ENCODE assay signal across 28 cellular contexts in the genomic region with DNA sequence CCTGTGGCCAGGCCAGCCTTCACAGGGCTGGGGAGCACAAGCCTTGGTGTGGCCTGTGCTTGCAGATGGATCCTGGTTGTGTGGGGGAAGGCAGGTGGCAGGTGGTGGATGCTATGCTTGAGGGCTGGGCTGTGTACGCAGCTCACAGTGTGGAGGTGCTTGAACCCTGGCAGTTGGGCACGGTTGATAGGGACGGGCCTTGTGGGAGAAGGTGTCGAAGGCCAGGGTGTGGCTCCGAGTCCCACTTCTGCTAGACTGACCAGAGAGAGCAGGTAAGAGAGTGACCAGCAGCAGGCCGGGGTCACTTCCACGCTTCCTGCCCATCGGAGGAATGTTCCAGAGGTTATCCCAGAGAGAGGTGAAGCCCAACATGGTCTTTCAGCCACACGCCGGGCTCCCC.
DNase-seq lines count a peak whose midpoint lies in the region; ATAC-seq, FAIRE-seq and TF ChIP-seq lines count a peak whose summit lies in the region.
"Had no signal": no experiment of that assay in that cellular context is flagged by ENCODE, and none has a peak within 500 bp of the region (broad histone marks: within the 10 kb centered on the region; RNA-seq: fewer than 3 reads in every experiment).

No MANE protein-coding gene starts in this region.

- H3K18ac ChIP-seq in H1 (ENCODE audit: extremely low read depth, low read length) (no peak overlapping the region), mesenchymal stem cell (ENCODE audit: low read depth in 1 of 2, low read length in 2 of 2) (peak overlapping the region in 1 of 2 experiments; percentile 41)

- POLR2A ChIA-PET in H1 (lab: Charles Lee; ENCODE audit: partially characterized antibody) = interaction anchor here (1.3 kb wide), 1 partner anchor 60 kb away, joined by 5 read pairs; no protein-coding TSS in a partner anchor

- peak overlapping the region; percentile 16; the same call in 1 of the 2 replicates for H2AK5ac ChIP-seq in H1 (ENCODE audit: low read depth, low read length)
- H2AK5ac ChIP-seq in mesenchymal stem cell (ENCODE audit: low read length, severe bottlenecking) = no peak overlapping the region

- no peak for TF ChIP-seq EP300 in H1 (IDR thresholded peaks at IDR 0.05; ENCODE audit: borderline replicate concordance in 1 of 2, low read depth in 2 of 2, low read length in 2 of 2)

- no peaks in the 10 kb centered on the region for H3K36me3 ChIP-seq in NT2/D1 (ENCODE audit: insufficient read depth, insufficient read length, low read length)
- H3K36me3 ChIP-seq in H1 (ENCODE audit: control insufficient read depth in 2 of 4, insufficient read depth in 4 of 4, low read length in 3 of 4) = no peaks in the 10 kb centered on the region
- H3K36me3 ChIP-seq in mesenchymal stem cell (ENCODE audit: control insufficient read depth in 1 of 2, insufficient read depth in 2 of 2, low read depth in 1 of 2, low read length in 2 of 2) = peaks cover 0 to 19% of the 10 kb centered on the region in 2 experiments
- no peaks in the 10 kb centered on the region for H3K36me3 ChIP-seq in thoracic aorta
- H3K36me3 ChIP-seq: BLaER1 treated with 17β-estradiol and CSF1 and Interleukin-3, amounts not matched to agents 10 nM and 100 nM; neutrophil; stomach had no signal

- H2BK5ac ChIP-seq in H1 (ENCODE audit: low read depth, low read length) = no peak overlapping the region
- no peak overlapping the region for H2BK5ac ChIP-seq in mesenchymal stem cell (ENCODE audit: low read depth, low read length, poor library complexity, severe bottlenecking)

- no peak for ATAC-seq in thoracic aorta (ENCODE audit: insufficient number of reproducible peaks, low FRiP score, low read depth)
- ATAC-seq in HG02884 (IDR thresholded peaks at IDR 0.05; ENCODE audit: unreplicated experiment) = no peak
- ATAC-seq in HG02763 (IDR thresholded peaks at IDR 0.05; ENCODE audit: unreplicated experiment) = no peak
- ATAC-seq: HCT116, K562, sciatic nerve had no signal

- H3K23ac ChIP-seq in H1 (ENCODE audit: insufficient read length) (no peak overlapping the region), mesenchymal stem cell (ENCODE audit: low read length in 2 of 2) (no peak overlapping the region)

- H2AFZ ChIP-seq in H1 (ENCODE audit: low read length) = no peak overlapping the region
- no peak overlapping the region for H2AFZ ChIP-seq in mesenchymal stem cell (ENCODE audit: low read depth, low read length)

- no peak for TF ChIP-seq RAD21 in H1 (IDR thresholded peaks at IDR 0.05 in 1 of 2, conservative IDR thresholded peaks at IDR 0.05 in 1 of 2; ENCODE audit: low read depth in 2 of 2, low read length in 2 of 2)

- H4K20me1 ChIP-seq in H1 (replicated peaks in 1 of 2; ENCODE audit: control insufficient read depth in 1 of 2, insufficient read depth in 2 of 2, low read length in 2 of 2) = no peaks in the 10 kb centered on the region
- H4K20me1 ChIP-seq: BLaER1 treated with 17β-estradiol and CSF1 and Interleukin-3, amounts not matched to agents 10 nM and 100 nM had no signal

- H3K14ac ChIP-seq in H1 (ENCODE audit: insufficient read length) = no peak overlapping the region
- peak overlapping the region in 1 of 2 experiments; percentile 79 for H3K14ac ChIP-seq in mesenchymal stem cell (ENCODE audit: low read length in 2 of 2)

- H2BK120ac ChIP-seq in H1 (replicated peaks; ENCODE audit: low read depth, low read length) = no peak overlapping the region
- no peak overlapping the region for H2BK120ac ChIP-seq in mesenchymal stem cell (ENCODE audit: low read depth, low read length)

- no peak for FAIRE-seq in H1 (lab: Jason Lieb, UNC)
- FAIRE-seq: GM12892, HTR-8/SVneo, K562 had no signal

- H2BK12ac ChIP-seq in H1 (ENCODE audit: low read depth, low read length) (no peak overlapping the region; the same call in 1 of the 2 replicates), mesenchymal stem cell (ENCODE audit: low read length in 2 of 2) (peak overlapping the region in 1 of 2 experiments; percentile 95)

- H3K4me2 ChIP-seq in H1 (ENCODE audit: insufficient read depth in 1 of 2, low read depth in 2 of 2, low read length in 2 of 2) = no peak overlapping the region
- H3K4me2 ChIP-seq in mesenchymal stem cell (ENCODE audit: low read length, poor library complexity, severe bottlenecking) = no peak overlapping the region
- H3K4me2 ChIP-seq: BLaER1 treated with 17β-estradiol and CSF1 and Interleukin-3, amounts not matched to agents 10 nM and 100 nM; SK-N-SH had no signal

- no peak for TF ChIP-seq POLR2A in H1 (IDR thresholded peaks at IDR 0.05; ENCODE audit: control extremely low read depth in 1 of 2, low read depth in 2 of 2, low read length in 2 of 2)

- H3K4me1 ChIP-seq in NT2/D1 (ENCODE audit: insufficient read depth, insufficient read length) = peaks cover 6% of the 10 kb centered on the region
- H3K4me1 ChIP-seq in H1 (replicated peaks in 1 of 4; ENCODE audit: control insufficient read depth in 3 of 4, insufficient read depth in 4 of 4, low read length in 3 of 4) = peaks cover 0 to 5% (median 4%) of the 10 kb centered on the region in 4 experiments; a peak in 4 of 7 replicates
- H3K4me1 ChIP-seq in mesenchymal stem cell (ENCODE audit: control insufficient read depth, insufficient read depth, low read depth, low read length) = peaks cover 7% of the 10 kb centered on the region
- H3K4me1 ChIP-seq in thoracic aorta (ENCODE audit: control insufficient read depth in 1 of 2, low read depth in 2 of 2) = peaks cover 24 to 59% of the 10 kb centered on the region in 2 donors

- H3K56ac ChIP-seq in H1 (replicated peaks; ENCODE audit: insufficient read length, low read depth, low read length) = no peak overlapping the region

- peak overlapping the region; percentile 29 for H4K91ac ChIP-seq in H1 (replicated peaks; ENCODE audit: insufficient read length, low read length)
- peak overlapping the region; percentile 22 for H4K91ac ChIP-seq in mesenchymal stem cell (ENCODE audit: low read length)

- H3K23me2 ChIP-seq in H1 (ENCODE audit: low read depth, low read length) = no peaks in the 10 kb centered on the region

- 97% methylated on average over 8 of the region's 10 CpGs; no CpG with 5 or more reads in 1 of the 2 experiments for WGBS in H1 (ENCODE audit: extremely low coverage in 1 of 2, insufficient coverage in 1 of 2, insufficient read length in 1 of 2, insufficient replicate concordance in 2 of 2, low coverage in 1 of 2, low lambda C conversion rate in 2 of 2, missing lambda C conversion rate in 1 of 2), 2 experiments
- WGBS in mesenchymal stem cell = 98% methylated on average over 10 of the region's 10 CpGs

- no peak for TF ChIP-seq CTCF in H1 (IDR thresholded peaks at IDR 0.05; ENCODE audit: control extremely low read depth in 1 of 3, insufficient read depth in 1 of 3, low read depth in 1 of 3, low read length in 3 of 3)
- TF ChIP-seq CTCF in thoracic aorta (IDR thresholded peaks at IDR 0.05) = no peak

- no peak overlapping the region for H3K27ac ChIP-seq in H1 (ENCODE audit: low read depth, low read length)
- H3K27ac ChIP-seq in mesenchymal stem cell (ENCODE audit: low read length, poor library complexity, severe bottlenecking) = no peak overlapping the region
- H3K27ac ChIP-seq in thoracic aorta = peak overlapping the region; percentile 60 to 71
- H3K27ac ChIP-seq: BLaER1 treated with 17β-estradiol and CSF1 and Interleukin-3, amounts not matched to agents 10 nM and 100 nM; neutrophil had no signal

- DNase-seq in NT2/D1 (ENCODE audit: low read depth, low spot score) = no peak
- DNase-seq in H1 (ENCODE audit: low read depth in 1 of 2, low spot score in 2 of 2) = no peak
- DNase-seq in mesenchymal stem cell = no peak
- DNase-seq in thoracic aorta (ENCODE audit: low spot score) = no peak
- DNase-seq in NCI-H524 (lab: John Stamatoyannopoulos, UW) = no peak
- DNase-seq in pons (ENCODE audit: low spot score) = no peak
- DNase-seq: activated gamma-delta T cell; activated naive CD8-positive, alpha-beta T cell treated with anti-CD3 and anti-CD28 coated beads, Interleukin-2, amount 10 ng/mL, durations not matched to agents 7 days and 5 days; activated T-cell treated with anti-CD3 and anti-CD28 coated beads, Interleukin-2, amount 50 U/mL, for 24 hours; central memory CD4-positive, alpha-beta T cell; erythroblast; mammary epithelial cell; NCI-H1048; NCI-H1694; SK-N-SH; stimulated activated CD4-positive, alpha-beta T cell treated with anti-CD3 and anti-CD28 coated beads, Interleukin-12 subunit alpha, Interleukin-12 subunit beta, amount 100 ng/mL, for 4 hours; stimulated activated CD4-positive, alpha-beta T cell treated with anti-CD3 and anti-CD28 coated beads, Interleukin-2, amount 100 ng/mL, for 48 hours; stomach; trophoblast cell had no signal

- peaks cover 20% of the 10 kb centered on the region; the same call in 1 of the 2 replicates for H3K9me3 ChIP-seq in NT2/D1 (ENCODE audit: insufficient read depth, low read length)
- no peaks in the 10 kb centered on the region for H3K9me3 ChIP-seq in H1 (ENCODE audit: insufficient read depth in 2 of 2, low read depth in 1 of 2, low read length in 1 of 2)
- no peaks in the 10 kb centered on the region for H3K9me3 ChIP-seq in mesenchymal stem cell (ENCODE audit: control insufficient read depth, low read length)
- no peaks in the 10 kb centered on the region for H3K9me3 ChIP-seq in thoracic aorta
- H3K9me3 ChIP-seq: BLaER1 treated with 17β-estradiol and CSF1 and Interleukin-3, amounts not matched to agents 10 nM and 100 nM; neutrophil; SK-N-SH; stomach had no signal

- H4K8ac ChIP-seq in H1 (ENCODE audit: extremely low read depth, insufficient read depth, low read length) (no peak overlapping the region; the same call in 1 of the 2 replicates), mesenchymal stem cell (ENCODE audit: low read length) (no peak overlapping the region)

- H2BK15ac ChIP-seq in H1 (ENCODE audit: low read length) (peak overlapping the region; percentile 77; the same call in 1 of the 2 replicates), mesenchymal stem cell (ENCODE audit: low read depth, poor library complexity, severe bottlenecking) (no peak overlapping the region)

- H4K5ac ChIP-seq in H1 (ENCODE audit: insufficient read length, low read depth, low read length) = no peak overlapping the region

- H3K4ac ChIP-seq in H1 (replicated peaks; ENCODE audit: insufficient read length, low read depth, low read length) (no peak overlapping the region), mesenchymal stem cell (ENCODE audit: low read depth in 1 of 2, low read length in 2 of 2) (no peak overlapping the region)

- H3K4me3 ChIP-seq in NT2/D1 (ENCODE audit: insufficient read length, low read depth) (no peak overlapping the region), H1 (ENCODE audit: extremely low read depth in 1 of 4, insufficient read depth in 2 of 4, low read depth in 3 of 4, low read length in 4 of 4) (no peak overlapping the region), mesenchymal stem cell (ENCODE audit: insufficient read depth in 1 of 2, low read depth in 1 of 2, low read length in 2 of 2) (no peak overlapping the region), thoracic aorta (no peak overlapping the region)
- H3K4me3 ChIP-seq: BLaER1 treated with 17β-estradiol and CSF1 and Interleukin-3, amounts not matched to agents 10 nM and 100 nM; K562; stomach had no signal

- H3K27me3 ChIP-seq in NT2/D1 (ENCODE audit: insufficient read depth, insufficient read length) (no peaks in the 10 kb centered on the region), H1 (replicated peaks in 1 of 4; ENCODE audit: control insufficient read depth in 3 of 4, extremely low read depth in 1 of 4, insufficient read depth in 3 of 4, low read length in 3 of 4) (no peaks in the 10 kb centered on the region), mesenchymal stem cell (ENCODE audit: control insufficient read depth in 1 of 2, insufficient read depth in 1 of 2, low read length in 2 of 2) (no peaks in the 10 kb centered on the region), thoracic aorta (replicated peaks; ENCODE audit: insufficient read depth) (no peaks in the 10 kb centered on the region)
- H3K27me3 ChIP-seq: BLaER1 treated with 17β-estradiol and CSF1 and Interleukin-3, amounts not matched to agents 10 nM and 100 nM; neutrophil; stomach had no signal

- H2BK20ac ChIP-seq in H1 (ENCODE audit: low read length) = 0 out of 2 replicates have a peak overlapping the region, but pooled peaks have one; percentile 48

- peak overlapping the region; percentile 43 for H3K9ac ChIP-seq in NT2/D1 (ENCODE audit: insufficient read length, low read depth)
- no peak overlapping the region for H3K9ac ChIP-seq in H1 (replicated peaks in 1 of 4; ENCODE audit: extremely low read depth in 1 of 4, low read depth in 3 of 4, low read length in 3 of 4)
- peak overlapping the region; percentile 1 for H3K9ac ChIP-seq in mesenchymal stem cell (ENCODE audit: low read length)
- H3K9ac ChIP-seq: BLaER1 treated with 17β-estradiol and CSF1 and Interleukin-3, amounts not matched to agents 10 nM and 100 nM; SK-N-SH had no signal

- H3K79me1 ChIP-seq in H1 (ENCODE audit: low read depth, low read length) (no peaks in the 10 kb centered on the region), mesenchymal stem cell (replicated peaks; ENCODE audit: low read length, poor library complexity, severe bottlenecking) (no peaks in the 10 kb centered on the region)

- CTCF ChIA-PET in H1 (lab: Charles Lee; ENCODE audit: partially characterized antibody) = interaction anchor here (1.0 kb wide), 1 partner anchor 126 kb away, joined by 3 read pairs; no protein-coding TSS in a partner anchor

- H3K79me2 ChIP-seq in H1 (ENCODE audit: control insufficient read depth in 1 of 2, insufficient read depth in 2 of 2, low read length in 2 of 2) = no peaks in the 10 kb centered on the region

Comparison
In these comparisons a context has a peak if more than half of its experiments do, and no peak if none do; other contexts are left out.
1. H3K9ac ChIP-seq: peak in NT2/D1 (single experiment) and mesenchymal stem cell (single experiment); none in H1 (0 of 4).
2. H3K27ac ChIP-seq: peak in thoracic aorta (2 of 2); none in H1 (single experiment) and mesenchymal stem cell (single experiment).